2 cellular contexts compared by ENCODE assay signal in the genomic region with DNA sequence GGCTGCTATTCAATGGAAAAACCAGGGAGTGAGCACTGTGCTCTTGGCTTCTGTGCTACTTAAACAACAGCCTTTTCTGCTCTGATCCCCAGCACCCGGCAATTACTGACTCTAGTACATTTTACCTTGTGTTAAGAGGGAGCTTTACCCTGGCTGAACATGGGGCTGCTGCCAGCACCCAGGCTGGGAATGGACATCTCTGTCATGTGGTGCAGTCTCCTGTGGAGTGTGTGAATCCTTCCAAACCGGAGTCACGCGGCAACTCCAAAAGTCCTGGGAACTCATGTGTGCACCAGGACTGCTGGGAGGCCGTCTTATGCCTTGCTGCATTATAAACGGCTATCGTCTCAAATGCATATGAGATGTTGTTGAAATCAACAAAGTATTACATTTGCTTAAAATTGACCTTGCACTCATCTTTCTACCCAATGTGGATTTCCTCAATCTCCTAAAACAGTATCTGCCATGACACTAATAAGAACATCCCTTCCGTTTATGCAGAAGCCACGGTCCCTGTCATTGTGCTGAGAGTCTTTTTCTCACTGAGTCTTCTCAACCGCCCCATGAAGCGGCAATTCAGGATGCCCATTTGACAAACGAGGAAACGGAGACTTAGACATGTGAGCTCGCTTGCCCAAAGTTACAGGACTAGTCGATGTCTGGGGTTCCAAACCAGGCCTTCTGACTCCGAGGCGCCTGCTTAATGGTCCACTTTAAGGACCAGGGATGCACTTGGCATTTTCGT.
TF ChIP-seq lines count a peak whose summit lies in the region.

No MANE protein-coding gene starts in this region.

TF ChIP-seq in endothelial cell of umbilical vein, 7 proteins besides CTCF, POLR2A, EP300 and RAD21 (continued from another document):
- no peak for TF ChIP-seq EZH2 (IDR thresholded peaks at IDR 0.05; ENCODE audit: borderline replicate concordance, low read depth, low read length, severe bottlenecking)

TF ChIP-seq in neural cell, 6 proteins besides CTCF, POLR2A, EP300 and RAD21 (continued from another document):
- TF ChIP-seq, protein P1, sequence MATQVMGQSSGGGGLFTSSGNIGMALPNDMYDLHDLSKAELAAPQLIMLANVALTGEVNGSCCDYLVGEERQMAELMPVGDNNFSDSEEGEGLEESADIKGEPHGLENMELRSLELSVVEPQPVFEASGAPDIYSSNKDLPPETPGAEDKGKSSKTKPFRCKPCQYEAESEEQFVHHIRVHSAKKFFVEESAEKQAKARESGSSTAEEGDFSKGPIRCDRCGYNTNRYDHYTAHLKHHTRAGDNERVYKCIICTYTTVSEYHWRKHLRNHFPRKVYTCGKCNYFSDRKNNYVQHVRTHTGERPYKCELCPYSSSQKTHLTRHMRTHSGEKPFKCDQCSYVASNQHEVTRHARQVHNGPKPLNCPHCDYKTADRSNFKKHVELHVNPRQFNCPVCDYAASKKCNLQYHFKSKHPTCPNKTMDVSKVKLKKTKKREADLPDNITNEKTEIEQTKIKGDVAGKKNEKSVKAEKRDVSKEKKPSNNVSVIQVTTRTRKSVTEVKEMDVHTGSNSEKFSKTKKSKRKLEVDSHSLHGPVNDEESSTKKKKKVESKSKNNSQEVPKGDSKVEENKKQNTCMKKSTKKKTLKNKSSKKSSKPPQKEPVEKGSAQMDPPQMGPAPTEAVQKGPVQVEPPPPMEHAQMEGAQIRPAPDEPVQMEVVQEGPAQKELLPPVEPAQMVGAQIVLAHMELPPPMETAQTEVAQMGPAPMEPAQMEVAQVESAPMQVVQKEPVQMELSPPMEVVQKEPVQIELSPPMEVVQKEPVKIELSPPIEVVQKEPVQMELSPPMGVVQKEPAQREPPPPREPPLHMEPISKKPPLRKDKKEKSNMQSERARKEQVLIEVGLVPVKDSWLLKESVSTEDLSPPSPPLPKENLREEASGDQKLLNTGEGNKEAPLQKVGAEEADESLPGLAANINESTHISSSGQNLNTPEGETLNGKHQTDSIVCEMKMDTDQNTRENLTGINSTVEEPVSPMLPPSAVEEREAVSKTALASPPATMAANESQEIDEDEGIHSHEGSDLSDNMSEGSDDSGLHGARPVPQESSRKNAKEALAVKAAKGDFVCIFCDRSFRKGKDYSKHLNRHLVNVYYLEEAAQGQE (IDR thresholded peaks at IDR 0.05; ENCODE audit: borderline replicate concordance), result no peak
- TF ChIP-seq MXI1 (conservative IDR thresholded peaks at IDR 0.05; ENCODE audit: poor library complexity, severe bottlenecking), result no peak
- TF ChIP-seq SMC3 (conservative IDR thresholded peaks at IDR 0.05; ENCODE audit: poor library complexity), result no peak
